Comparison of ENCODE assay signal across 13 cellular contexts in genomic region chr7:106757846-106758245, GRCh38.
DNase-seq lines count a peak whose midpoint lies in the region; ATAC-seq and TF ChIP-seq lines count a peak whose summit lies in the region.
"Had no signal": no experiment of that assay in that cellular context is flagged by ENCODE, and none has a peak within 500 bp of the region (broad histone marks: within the 10 kb centered on the region; RNA-seq: fewer than 3 reads in every experiment).

No MANE protein-coding gene starts in this region.

- no peak overlapping the region for H3K27ac ChIP-seq in sigmoid colon
- H3K27ac ChIP-seq: 22Rv1, VCaP had no signal

- H3K9me3 ChIP-seq in sigmoid colon: no peaks in the 10 kb centered on the region

- TF ChIP-seq POLR2A in sigmoid colon (IDR thresholded peaks at IDR 0.05): no peak

- H3K4me3 ChIP-seq in sigmoid colon: no peak overlapping the region

- 38 to 67% methylated on average over 2 of the region's 2 CpGs for WGBS in sigmoid colon, 2 donors

- peak; percentile 22 for DNase-seq in DMS53 (lab: John Stamatoyannopoulos, UW)
- DNase-seq in DMS53 treated with DMSO at 0.1 percent for 48 hours (lab: John Stamatoyannopoulos, UW; ENCODE audit: unreplicated experiment): no peak
- peak; percentile 87 for DNase-seq in NCI-H1694 treated with DMSO at 0.1 percent for 48 hours (lab: John Stamatoyannopoulos, UW)
- peak; percentile 40 for DNase-seq in dermis blood vessel endothelial cell
- DNase-seq in sigmoid colon: peak; percentile 73
- DNase-seq in stimulated activated CD4-positive, alpha-beta T cell treated with anti-CD3 and anti-CD28 coated beads, Interleukin-2, amount 100 ng/mL, for 24 hours: no peak
- no peak for DNase-seq in cerebellar cortex (ENCODE audit: low spot score)
- no peak for DNase-seq in activated CD8-positive, alpha-beta T cell treated with anti-CD3 and anti-CD28 coated beads, Interleukin-2, amount 10 ng/mL, durations not matched to agents 7 days and 5 days
- DNase-seq: activated T-cell treated with anti-CD3 and anti-CD28 coated beads, Interleukin-2, amount 50 U/mL, for 72 hours; GDM1 had no signal

- TF ChIP-seq CTCF in sigmoid colon (IDR thresholded peaks at IDR 0.05): no peak

- no peaks in the 10 kb centered on the region for H3K4me1 Mint-ChIP-seq in activated CD8-positive, alpha-beta T cell treated with anti-CD3 and anti-CD28 coated beads, Interleukin-2, amount 10 ng/mL, durations not matched to agents 7 days and 5 days (ENCODE audit: low read depth)

- H3K36me3 Mint-ChIP-seq in activated CD8-positive, alpha-beta T cell treated with anti-CD3 and anti-CD28 coated beads, Interleukin-2, amount 10 ng/mL, durations not matched to agents 7 days and 5 days (ENCODE audit: low read depth): no peaks in the 10 kb centered on the region

- ATAC-seq in activated CD8-positive, alpha-beta T cell treated with anti-CD3 and anti-CD28 coated beads, Interleukin-2, amount 10 ng/mL, durations not matched to agents 7 days and 5 days: no peak
- ATAC-seq: activated T-cell treated with anti-CD3 and anti-CD28 coated beads, Interleukin-2, amount 50 U/mL, for 72 hours had no signal

- no peaks in the 10 kb centered on the region for H3K36me3 ChIP-seq in sigmoid colon

- POLR2A ChIA-PET in activated CD8-positive, alpha-beta T cell treated with anti-CD3 and anti-CD28 coated beads, Interleukin-2, amount 10 ng/mL, durations not matched to agents 7 days and 5 days (lab: Charles Lee): no interaction called here

- CTCF ChIA-PET in activated CD8-positive, alpha-beta T cell treated with anti-CD3 and anti-CD28 coated beads, Interleukin-2, amount 10 ng/mL, durations not matched to agents 7 days and 5 days (lab: Charles Lee): interaction anchor here (2.2 to 2.3 kb wide), 2 partner anchors 21 to 98 kb away, joined by 8 to 9 read pairs; partner anchors contain the start of gene CCDC71L

- no peaks in the 10 kb centered on the region for H3K27me3 Mint-ChIP-seq in activated CD8-positive, alpha-beta T cell treated with anti-CD3 and anti-CD28 coated beads, Interleukin-2, amount 10 ng/mL, durations not matched to agents 7 days and 5 days (ENCODE audit: low read depth)

- intact Hi-C loops in sigmoid colon (cut with DNase I): no loop called here

- H3K27ac Mint-ChIP-seq in activated CD8-positive, alpha-beta T cell treated with anti-CD3 and anti-CD28 coated beads, Interleukin-2, amount 10 ng/mL, durations not matched to agents 7 days and 5 days: no peak overlapping the region
- H3K27ac Mint-ChIP-seq: activated T-cell treated with anti-CD3 and anti-CD28 coated beads, Interleukin-2, amount 50 U/mL, for 72 hours; nephron had no signal

- H3K4me1 ChIP-seq in sigmoid colon: no peaks in the 10 kb centered on the region

- TF ChIP-seq EP300 in sigmoid colon (IDR thresholded peaks at IDR 0.05): no peak

- no peaks in the 10 kb centered on the region for H3K27me3 ChIP-seq in sigmoid colon

- H3K9me3 Mint-ChIP-seq in activated CD8-positive, alpha-beta T cell treated with anti-CD3 and anti-CD28 coated beads, Interleukin-2, amount 10 ng/mL, durations not matched to agents 7 days and 5 days (ENCODE audit: insufficient read depth): peaks cover 7% of the 10 kb centered on the region
- H3K9me3 Mint-ChIP-seq: nephron had no signal

- H3K4me3 Mint-ChIP-seq in activated CD8-positive, alpha-beta T cell treated with anti-CD3 and anti-CD28 coated beads, Interleukin-2, amount 10 ng/mL, durations not matched to agents 7 days and 5 days: no peak overlapping the region
- H3K4me3 Mint-ChIP-seq: activated T-cell treated with anti-CD3 and anti-CD28 coated beads, Interleukin-2, amount 50 U/mL, for 72 hours; nephron had no signal

Comparison
In these comparisons a context has a peak if more than half of its experiments do, and no peak if none do; other contexts are left out.
1. DNase-seq: peak in DMS53 (single experiment), NCI-H1694 treated with DMSO at 0.1 percent for 48 hours (single experiment), dermis blood vessel endothelial cell (single experiment) and sigmoid colon (single experiment); none in DMS53 treated with DMSO at 0.1 percent for 48 hours (single experiment), stimulated activated CD4-positive, alpha-beta T cell treated with anti-CD3 and anti-CD28 coated beads, Interleukin-2, amount 100 ng/mL, for 24 hours (0 of 2), cerebellar cortex (single experiment) and activated CD8-positive, alpha-beta T cell treated with anti-CD3 and anti-CD28 coated beads, Interleukin-2, amount 10 ng/mL, durations not matched to agents 7 days and 5 days (single experiment).